Comparison of ENCODE assay signal across 13 cellular contexts in genomic region chr1:12565094-12565965, GRCh38. TPM values are rescaled to one million over a fixed set of nuclear protein-coding genes. Genes with fewer than 3 reads are reported as not detected.
A peak's percentile ranks its signal among the peaks of the same experiment; 100 is the strongest.
DNase-seq lines count a peak whose midpoint lies in the region; ATAC-seq and TF ChIP-seq lines count a peak whose summit lies in the region.
"Had no signal": no experiment of that assay in that cellular context is flagged by ENCODE, and none has a peak within 500 bp of the region (broad histone marks: within the 10 kb centered on the region; RNA-seq: fewer than 3 reads in every experiment).

No MANE protein-coding gene starts in this region.

- no peaks in the 10 kb centered on the region for H3K27me3 ChIP-seq in adipocyte (replicated peaks; ENCODE audit: control insufficient read depth, insufficient read depth, low read length)
- no peaks in the 10 kb centered on the region for H3K27me3 ChIP-seq in rectal smooth muscle tissue (ENCODE audit: control insufficient read depth, insufficient read depth, low read length)
- H3K27me3 ChIP-seq in CD4-positive, alpha-beta memory T cell (ENCODE audit: insufficient read depth, low read length) = no peaks in the 10 kb centered on the region
- H3K27me3 ChIP-seq: SJSA1 had no signal

- CTCF ChIA-PET in Calu3 (lab: Charles Lee) = no interaction called here
- CTCF ChIA-PET in CD4-positive, alpha-beta memory T cell (lab: Charles Lee; ENCODE audit: partially characterized antibody) = no interaction called here

- intact Hi-C loops in Calu3 (cut with micrococcal nuclease; ENCODE audit: unreplicated experiment) = no loop called here
- intact Hi-C loops in left ventricle myocardium superior (cut with micrococcal nuclease) = no loop called here
- intact Hi-C loops in CD4-positive, alpha-beta memory T cell (cut with micrococcal nuclease) = no loop called here

- POLR2A ChIA-PET in CD4-positive, alpha-beta memory T cell (lab: Charles Lee; ENCODE audit: partially characterized antibody) = interaction anchor here (1.0 kb wide), 1 partner anchor 39 kb away, joined by 3 read pairs; no protein-coding TSS in a partner anchor

- peaks cover 9% of the 10 kb centered on the region for H3K9me3 Mint-ChIP-seq in Calu3 (ENCODE audit: low read depth, unreplicated experiment)
- peaks cover 0 to 39% (median 24%) of the 10 kb centered on the region in 8 donors for H3K9me3 Mint-ChIP-seq in CD4-positive, alpha-beta memory T cell

- ATAC-seq in left ventricle myocardium superior = peak; percentile 85
- ATAC-seq in HG03108 (IDR thresholded peaks at IDR 0.05; ENCODE audit: unreplicated experiment) = no peak
- no peak for ATAC-seq in GM18870 (IDR thresholded peaks at IDR 0.05; ENCODE audit: unreplicated experiment)

- H3K4me3 ChIP-seq in adipocyte (ENCODE audit: low read length) (no peak overlapping the region), rectal smooth muscle tissue (ENCODE audit: low read length) (peak overlapping the region; percentile 5)
- no peak overlapping the region for H3K4me3 ChIP-seq in CD4-positive, alpha-beta memory T cell (ENCODE audit: low read length in 2 of 2)
- H3K4me3 ChIP-seq: SJSA1 had no signal

- H3K4me3 Mint-ChIP-seq in Calu3 (ENCODE audit: low read depth, unreplicated experiment) = no peak overlapping the region
- H3K4me3 Mint-ChIP-seq in CD4-positive, alpha-beta memory T cell = no peak overlapping the region
- H3K4me3 Mint-ChIP-seq: neural crest cell had no signal

- H3K9ac ChIP-seq in adipocyte (ENCODE audit: low read length) (no peak overlapping the region), rectal smooth muscle tissue (ENCODE audit: low read length) (no peak overlapping the region)

- no peak for TF ChIP-seq CTCF in Calu3 (IDR thresholded peaks at IDR 0.05; ENCODE audit: unreplicated experiment)

- peak overlapping the region; percentile 68 for H3K27ac Mint-ChIP-seq in Calu3 (ENCODE audit: unreplicated experiment)
- no peak overlapping the region for H3K27ac Mint-ChIP-seq in CD4-positive, alpha-beta memory T cell

- H3K9me3 ChIP-seq in adipocyte (ENCODE audit: control insufficient read depth, low read length) = peaks cover 19% of the 10 kb centered on the region
- H3K9me3 ChIP-seq in CD4-positive, alpha-beta memory T cell (ENCODE audit: control insufficient read depth in 1 of 2, low read length in 2 of 2) = peaks cover 7 to 11% of the 10 kb centered on the region in 2 donors

- H3K4me1 ChIP-seq in adipocyte (ENCODE audit: control insufficient read depth, insufficient read depth, low read length) = peaks cover 8% of the 10 kb centered on the region
- H3K4me1 ChIP-seq in rectal smooth muscle tissue (ENCODE audit: control insufficient read depth, insufficient read depth, low read length) = peaks cover 8% of the 10 kb centered on the region
- no peaks in the 10 kb centered on the region for H3K4me1 ChIP-seq in CD4-positive, alpha-beta memory T cell (ENCODE audit: insufficient read depth, low read length)
- H3K4me1 ChIP-seq: SJSA1 had no signal

- peak overlapping the region; percentile 30 for H3K27ac ChIP-seq in rectal smooth muscle tissue (ENCODE audit: low read depth, low read length)
- no peak overlapping the region for H3K27ac ChIP-seq in CD4-positive, alpha-beta memory T cell (ENCODE audit: low read depth, low read length)
- H3K27ac ChIP-seq: SJSA1 had no signal

- H3K27me3 Mint-ChIP-seq in Calu3 (ENCODE audit: unreplicated experiment) = no peaks in the 10 kb centered on the region
- H3K27me3 Mint-ChIP-seq in CD4-positive, alpha-beta memory T cell = no peaks in the 10 kb centered on the region

- H3K36me3 ChIP-seq in adipocyte (ENCODE audit: control insufficient read depth, insufficient read depth, low read length, severe bottlenecking) = peaks cover 38% of the 10 kb centered on the region
- H3K36me3 ChIP-seq in rectal smooth muscle tissue (ENCODE audit: control insufficient read depth, insufficient read depth, low read length) = no peaks in the 10 kb centered on the region
- peaks cover 6% of the 10 kb centered on the region for H3K36me3 ChIP-seq in CD4-positive, alpha-beta memory T cell (ENCODE audit: insufficient read depth, low read length)
- H3K36me3 ChIP-seq: SJSA1 had no signal

- DNase-seq in Calu3 = no peak
- DNase-seq in adipocyte (ENCODE audit: low read depth) = peak; percentile 50
- DNase-seq in left ventricle myocardium superior = no peak
- DNase-seq in NCI-H345 treated with DMSO at 0.1 percent for 48 hours (lab: John Stamatoyannopoulos, UW; ENCODE audit: unreplicated experiment) = no peak
- DNase-seq in CD4-positive, alpha-beta memory T cell = no peak
- DNase-seq: activated gamma-delta T cell treated with Interleukin-2 at 50 U/mL for 16 hours, glutamatergic neuron, small intestine had no signal

- H3K4me1 Mint-ChIP-seq in Calu3 (ENCODE audit: low read depth, unreplicated experiment) = no peaks in the 10 kb centered on the region
- H3K4me1 Mint-ChIP-seq in CD4-positive, alpha-beta memory T cell = no peaks in the 10 kb centered on the region
- H3K4me1 Mint-ChIP-seq: neural crest cell had no signal

- H3K36me3 Mint-ChIP-seq in Calu3 (ENCODE audit: insufficient read depth, unreplicated experiment) = peaks cover 49% of the 10 kb centered on the region
- peaks cover 28 to 43% of the 10 kb centered on the region in 2 donors for H3K36me3 Mint-ChIP-seq in CD4-positive, alpha-beta memory T cell

- BruUV-seq in Calu3 (replicated peaks; lab: Mats Ljungman, UMichigan) = no TSS peak

RNA-seq across cellular contexts. Expression of gene DHRS3, which starts 52.7 kb away (rescaled TPM):
- total RNA-seq in Calu3 (2022) (173 and 239 TPM in 2 replicates), left ventricle myocardium superior (79.6 TPM)
- total RNA-seq in CD4-positive, alpha-beta memory T cell = 10 to 100 TPM; 87.4 to 91.8 TPM
- 10 to 100 TPM; 30.1 to 40.5 TPM for polyA plus RNA-seq in CD4-positive, alpha-beta memory T cell
